8 cellular contexts compared by ENCODE assay signal in the genomic region with DNA sequence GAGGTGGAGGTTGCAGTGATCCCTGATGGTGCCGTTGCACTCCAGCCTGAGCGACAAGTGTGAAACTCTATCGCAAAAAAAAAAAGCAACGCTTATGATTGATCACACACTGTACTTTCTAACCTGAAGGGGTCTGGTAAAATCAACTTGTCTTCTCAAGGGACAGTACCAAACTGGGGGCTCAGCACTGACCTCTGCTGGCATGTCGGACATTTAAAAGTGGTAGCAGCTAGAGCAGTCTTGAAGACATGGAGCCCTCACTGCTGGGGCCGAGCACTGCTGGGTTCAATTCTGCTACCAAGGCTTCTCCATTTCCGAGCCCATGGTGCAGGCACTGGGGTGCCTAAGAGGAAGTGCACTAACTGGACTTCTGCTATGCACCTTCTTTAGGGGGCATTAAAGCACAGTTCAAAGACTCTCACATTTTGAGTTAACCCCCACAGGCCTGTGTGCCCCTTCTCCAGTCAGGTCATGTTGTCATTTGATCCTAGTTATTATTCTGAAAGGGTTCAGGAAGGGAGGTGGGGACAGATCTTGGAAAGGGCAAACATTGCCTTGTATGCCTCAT. TPM values are rescaled to one million over a fixed set of nuclear protein-coding genes. Genes with fewer than 3 reads are reported as not detected.
A peak's percentile ranks its signal among the peaks of the same experiment; 100 is the strongest.
DNase-seq lines count a peak whose midpoint lies in the region; ATAC-seq and TF ChIP-seq lines count a peak whose summit lies in the region.

No MANE protein-coding gene starts in this region.

- peaks cover 33% of the 10 kb centered on the region for H3K4me1 Mint-ChIP-seq in activated T-cell treated with anti-CD3 and anti-CD28 coated beads, Interleukin-2, amount 50 U/mL, for 24 hours (ENCODE audit: low read depth)
- H3K4me1 Mint-ChIP-seq in type B pancreatic cell (ENCODE audit: unreplicated experiment), result peaks cover 6% of the 10 kb centered on the region

- ATAC-seq in left colon (peak; percentile 34), GM18870 (IDR thresholded peaks at IDR 0.05; ENCODE audit: unreplicated experiment) (no peak)

- H3K27me3 Mint-ChIP-seq in activated T-cell treated with anti-CD3 and anti-CD28 coated beads, Interleukin-2, amount 50 U/mL, for 24 hours, result no peaks in the 10 kb centered on the region
- no peaks in the 10 kb centered on the region for H3K27me3 Mint-ChIP-seq in type B pancreatic cell

- no peak overlapping the region for H3K27ac Mint-ChIP-seq in activated T-cell treated with anti-CD3 and anti-CD28 coated beads, Interleukin-2, amount 50 U/mL, for 24 hours
- H3K27ac Mint-ChIP-seq in type B pancreatic cell, result no peak overlapping the region

- no peaks in the 10 kb centered on the region for H3K36me3 Mint-ChIP-seq in activated T-cell treated with anti-CD3 and anti-CD28 coated beads, Interleukin-2, amount 50 U/mL, for 24 hours (ENCODE audit: low read depth)
- no peaks in the 10 kb centered on the region for H3K36me3 Mint-ChIP-seq in type B pancreatic cell

- no peak overlapping the region for H3K4me3 Mint-ChIP-seq in activated T-cell treated with anti-CD3 and anti-CD28 coated beads, Interleukin-2, amount 50 U/mL, for 24 hours
- H3K4me3 Mint-ChIP-seq in type B pancreatic cell, result no peak overlapping the region

- no peaks in the 10 kb centered on the region for H3K9me3 Mint-ChIP-seq in activated T-cell treated with anti-CD3 and anti-CD28 coated beads, Interleukin-2, amount 50 U/mL, for 24 hours
- H3K9me3 Mint-ChIP-seq in type B pancreatic cell, result no peaks in the 10 kb centered on the region

- DNase-seq in activated T-cell treated with anti-CD3 and anti-CD28 coated beads for 1 hour (ENCODE audit: low read depth), result peak; percentile 28
- no peak for DNase-seq in activated T-cell treated with anti-CD3 and anti-CD28 coated beads, Interleukin-2, amount 50 U/mL, for 24 hours
- peak; percentile 49 for DNase-seq in KBM-7
- peak; percentile 33 for DNase-seq in activated T-cell treated with anti-CD3 and anti-CD28 coated beads, Interleukin-2, amount 50 U/mL, for 1 hour
- peak in 1 of 2 donors; percentile 60 for DNase-seq in left colon
- no peak for DNase-seq in type B pancreatic cell (ENCODE audit: extremely low spot score, unreplicated experiment)
- no peak for DNase-seq in cerebellar nuclear complex (lab: John Stamatoyannopoulos, UW)

- intact Hi-C loops in left colon (cut with DNase I, micrococcal nuclease), result loop anchor here in 1 of 2 donors (5.0 kb wide), 1 partner anchor 193 kb away; no protein-coding TSS in a partner anchor

- peak; percentile 64 for TF ChIP-seq CTCF in type B pancreatic cell (conservative IDR thresholded peaks at IDR 0.05)

- in situ Hi-C loops in KBM-7 (cut with MboI; ENCODE audit: low pct_unique_long_range_greater_than_20kb, low sequenced_read_pairs), result loop anchor here (25.0 kb wide), 1 partner anchor 198 kb away; no protein-coding TSS in a partner anchor

RNA-seq across cellular contexts. Expression of a gene that starts 26.4 kb away (rescaled TPM):
- total RNA-seq in left colon (under 1 TPM; 0.31 to 0.50 TPM), type B pancreatic cell (ENCODE audit: low replicate concordance) (6.9 and 22.1 TPM in 2 replicates)

Comparison
In these comparisons a context has a peak if more than half of its experiments do, and no peak if none do; other contexts are left out.
1. DNase-seq: peak in activated T-cell treated with anti-CD3 and anti-CD28 coated beads for 1 hour (single experiment), KBM-7 (single experiment) and activated T-cell treated with anti-CD3 and anti-CD28 coated beads, Interleukin-2, amount 50 U/mL, for 1 hour (single experiment); none in activated T-cell treated with anti-CD3 and anti-CD28 coated beads, Interleukin-2, amount 50 U/mL, for 24 hours (single experiment), type B pancreatic cell (single experiment) and cerebellar nuclear complex (0 of 2).